ENCODE assay signal across 28 cellular contexts in genomic region chr13:35916186-35916585, GRCh38.
"Had no signal": no experiment of that assay in that cellular context is flagged by ENCODE, and none has a peak within 500 bp of the region (broad histone marks: within the 10 kb centered on the region; RNA-seq: fewer than 3 reads in every experiment).

No MANE protein-coding gene starts in this region.

- H3K4me1 Mint-ChIP-seq: activated CD4-positive, alpha-beta memory T cell treated with anti-CD3 and anti-CD28 coated beads, Interleukin-2, amount 10 ng/mL, durations not matched to agents 7 days and 5 days; activated CD4-positive, alpha-beta T cell treated with anti-CD3 and anti-CD28 coated beads, Interleukin-2, amount 10 ng/mL, durations not matched to agents 7 days and 5 days; activated naive CD4-positive, alpha-beta T cell treated with anti-CD3 and anti-CD28 coated beads, Interleukin-2, amount 10 ng/mL, durations not matched to agents 7 days and 5 days; activated naive CD8-positive, alpha-beta T cell treated with anti-CD3 and anti-CD28 coated beads, Interleukin-2, amount 10 ng/mL, durations not matched to agents 7 days and 5 days; stimulated activated effector memory CD8-positive, alpha-beta T cell treated with anti-CD3 and anti-CD28 coated beads, Interleukin-12 subunit alpha, Interleukin-12 subunit beta, amount 100 ng/mL, for 72 hours; stimulated activated naive CD8-positive, alpha-beta T cell treated with anti-CD3 and anti-CD28 coated beads, Interleukin-15, amount 100 ng/mL, for 72 hours had no signal

- H3K27ac ChIP-seq: left ventricle myocardium inferior, neutrophil, pancreas, psoas muscle, sigmoid colon, upper lobe of right lung had no signal

- H3K27ac Mint-ChIP-seq: activated CD4-positive, alpha-beta memory T cell treated with anti-CD3 and anti-CD28 coated beads, Interleukin-2, amount 10 ng/mL, durations not matched to agents 7 days and 5 days; activated CD4-positive, alpha-beta T cell treated with anti-CD3 and anti-CD28 coated beads, Interleukin-2, amount 10 ng/mL, durations not matched to agents 7 days and 5 days; activated naive CD4-positive, alpha-beta T cell treated with anti-CD3 and anti-CD28 coated beads, Interleukin-2, amount 10 ng/mL, durations not matched to agents 7 days and 5 days; activated naive CD8-positive, alpha-beta T cell treated with anti-CD3 and anti-CD28 coated beads, Interleukin-2, amount 10 ng/mL, durations not matched to agents 7 days and 5 days; activated T-cell treated with anti-CD3 and anti-CD28 coated beads, Interleukin-2, amount 50 U/mL, for 24 hours; stimulated activated effector memory CD8-positive, alpha-beta T cell treated with anti-CD3 and anti-CD28 coated beads, Interleukin-12 subunit alpha, Interleukin-12 subunit beta, amount 100 ng/mL, for 72 hours; stimulated activated naive CD8-positive, alpha-beta T cell treated with anti-CD3 and anti-CD28 coated beads, Interleukin-15, amount 100 ng/mL, for 72 hours had no signal

- H3K9me3 ChIP-seq: heart right ventricle, left ventricle myocardium inferior, neutrophil, pancreas, psoas muscle, sigmoid colon, upper lobe of right lung had no signal

- H3K4me1 ChIP-seq: left ventricle myocardium inferior, pancreas, psoas muscle, sigmoid colon, upper lobe of right lung had no signal

- H3K4me3 ChIP-seq: heart right ventricle, left ventricle myocardium inferior, pancreas, psoas muscle, sigmoid colon, upper lobe of right lung had no signal

- H3K27me3 ChIP-seq: heart right ventricle, pancreas, sigmoid colon, upper lobe of right lung had no signal

- H3K27me3 Mint-ChIP-seq: activated CD4-positive, alpha-beta memory T cell treated with anti-CD3 and anti-CD28 coated beads, Interleukin-2, amount 10 ng/mL, durations not matched to agents 7 days and 5 days; activated CD4-positive, alpha-beta T cell treated with anti-CD3 and anti-CD28 coated beads, Interleukin-2, amount 10 ng/mL, durations not matched to agents 7 days and 5 days; activated naive CD4-positive, alpha-beta T cell treated with anti-CD3 and anti-CD28 coated beads, Interleukin-2, amount 10 ng/mL, durations not matched to agents 7 days and 5 days; activated T-cell treated with anti-CD3 and anti-CD28 coated beads, Interleukin-2, amount 50 U/mL, for 24 hours had no signal

- DNase-seq: activated CD4-positive, alpha-beta memory T cell treated with anti-CD3 and anti-CD28 coated beads, Interleukin-2, amount 10 ng/mL, durations not matched to agents 7 days and 5 days; activated CD4-positive, alpha-beta T cell treated with anti-CD3 and anti-CD28 coated beads for 1 hour; activated CD4-positive, alpha-beta T cell treated with anti-CD3 and anti-CD28 coated beads, Interleukin-2, amount 10 ng/mL, durations not matched to agents 7 days and 5 days; activated CD8-positive, alpha-beta memory T cell treated with anti-CD3 and anti-CD28 coated beads, Interleukin-2, amount 50 U/mL, for 48 hours; activated gamma-delta T cell; activated naive CD4-positive, alpha-beta T cell treated with anti-CD3 and anti-CD28 coated beads, Interleukin-2, amount 10 ng/mL, durations not matched to agents 7 days and 5 days; activated naive CD8-positive, alpha-beta T cell treated with anti-CD3 and anti-CD28 coated beads, Interleukin-2, amount 10 ng/mL, durations not matched to agents 7 days and 5 days; activated T-cell treated with anti-CD3 and anti-CD28 coated beads, Interleukin-2, amount 50 U/mL, for 24 hours; amniotic stem cell; caudate nucleus; foreskin fibroblast; heart right ventricle; kidney glomerular epithelial cell; left ventricle myocardium inferior; pancreas; psoas muscle; sigmoid colon; small intestine; stimulated activated CD4-positive, alpha-beta T cell treated with anti-CD3 and anti-CD28 coated beads, Interleukin-4, amount 100 ng/mL, for 24 hours; stimulated activated naive CD8-positive, alpha-beta T cell treated with anti-CD3 and anti-CD28 coated beads, Interleukin-15, amount 100 ng/mL, for 72 hours; substantia nigra; T-helper 2 cell; upper lobe of right lung had no signal

- H3K4me3 Mint-ChIP-seq: activated CD4-positive, alpha-beta memory T cell treated with anti-CD3 and anti-CD28 coated beads, Interleukin-2, amount 10 ng/mL, durations not matched to agents 7 days and 5 days; activated CD4-positive, alpha-beta T cell treated with anti-CD3 and anti-CD28 coated beads, Interleukin-2, amount 10 ng/mL, durations not matched to agents 7 days and 5 days; activated naive CD4-positive, alpha-beta T cell treated with anti-CD3 and anti-CD28 coated beads, Interleukin-2, amount 10 ng/mL, durations not matched to agents 7 days and 5 days; activated naive CD8-positive, alpha-beta T cell treated with anti-CD3 and anti-CD28 coated beads, Interleukin-2, amount 10 ng/mL, durations not matched to agents 7 days and 5 days; activated T-cell treated with anti-CD3 and anti-CD28 coated beads, Interleukin-2, amount 50 U/mL, for 24 hours; nephron; stimulated activated effector memory CD8-positive, alpha-beta T cell treated with anti-CD3 and anti-CD28 coated beads, Interleukin-12 subunit alpha, Interleukin-12 subunit beta, amount 100 ng/mL, for 72 hours; stimulated activated naive CD8-positive, alpha-beta T cell treated with anti-CD3 and anti-CD28 coated beads, Interleukin-15, amount 100 ng/mL, for 72 hours had no signal

- FAIRE-seq: astrocyte, endothelial cell of umbilical vein, pancreas, small intestine had no signal

- H3K36me3 ChIP-seq: heart right ventricle, left ventricle myocardium inferior, neutrophil, pancreas, sigmoid colon, upper lobe of right lung had no signal

- H3K9me3 Mint-ChIP-seq: activated CD4-positive, alpha-beta memory T cell treated with anti-CD3 and anti-CD28 coated beads, Interleukin-2, amount 10 ng/mL, durations not matched to agents 7 days and 5 days; activated CD4-positive, alpha-beta T cell treated with anti-CD3 and anti-CD28 coated beads, Interleukin-2, amount 10 ng/mL, durations not matched to agents 7 days and 5 days; nephron had no signal

- H3K36me3 Mint-ChIP-seq: activated naive CD4-positive, alpha-beta T cell treated with anti-CD3 and anti-CD28 coated beads, Interleukin-2, amount 10 ng/mL, durations not matched to agents 7 days and 5 days; activated naive CD8-positive, alpha-beta T cell treated with anti-CD3 and anti-CD28 coated beads, Interleukin-2, amount 10 ng/mL, durations not matched to agents 7 days and 5 days; stimulated activated effector memory CD8-positive, alpha-beta T cell treated with anti-CD3 and anti-CD28 coated beads, Interleukin-12 subunit alpha, Interleukin-12 subunit beta, amount 100 ng/mL, for 72 hours had no signal
